ENCODE assay signal across 17 cellular contexts in the genomic region with DNA sequence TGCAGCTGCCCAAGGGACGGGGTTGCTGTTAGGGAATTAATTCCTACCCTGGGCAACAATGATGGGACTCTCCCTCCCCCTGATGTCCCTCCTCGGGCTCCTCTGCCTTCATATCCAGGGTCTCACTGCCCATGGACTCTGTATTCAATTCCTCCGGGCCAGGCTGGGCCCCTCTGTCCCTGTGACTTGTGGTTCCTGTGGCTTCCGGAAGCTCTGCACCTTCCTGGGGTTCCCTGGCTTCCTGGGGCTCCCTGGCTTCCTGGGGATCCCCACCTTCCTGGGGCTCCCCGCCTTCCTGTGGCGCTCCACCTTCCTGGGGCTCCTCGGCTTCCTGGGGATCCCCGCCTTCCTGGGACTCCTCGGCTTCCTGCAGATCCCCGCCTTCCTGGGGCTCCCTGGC. TPM values are rescaled to one million over a fixed set of nuclear protein-coding genes. Genes with fewer than 3 reads are reported as not detected.
"Had no signal": no experiment of that assay in that cellular context is flagged by ENCODE, and none has a peak within 500 bp of the region (broad histone marks: within the 10 kb centered on the region; RNA-seq: fewer than 3 reads in every experiment).

No MANE protein-coding gene starts in this region.

- H3K27ac ChIP-seq: body of pancreas, foreskin keratinocyte, neutrophil, suprapubic skin had no signal

- DNase-seq: activated CD4-positive, alpha-beta T cell treated with anti-CD3 and anti-CD28 coated beads for 4 hours; activated CD8-positive, alpha-beta memory T cell treated with anti-CD3 and anti-CD28 coated beads, Interleukin-2, amount 50 U/mL, for 4 hours; activated CD8-positive, alpha-beta T cell treated with anti-CD3 and anti-CD28 coated beads, Interleukin-2, amount 10 ng/mL, durations not matched to agents 7 days and 5 days; activated naive CD4-positive, alpha-beta T cell; amygdala; body of pancreas; cortex of kidney; effector CD4-positive, alpha-beta T cell; foreskin keratinocyte; head of caudate nucleus; naive B cell; small intestine; stimulated activated CD4-positive, alpha-beta T cell treated with anti-CD3 and anti-CD28 coated beads, Interleukin-4, amount 100 ng/mL, for 24 hours; stimulated activated naive CD4-positive, alpha-beta T cell treated with Interleukin-2 at 50 U/mL for 16 hours; trophoblast cell had no signal

- H3K36me3 ChIP-seq: neutrophil, suprapubic skin had no signal

- H3K9me3 ChIP-seq: body of pancreas, neutrophil, suprapubic skin had no signal

- H3K27me3 ChIP-seq: body of pancreas, foreskin keratinocyte, suprapubic skin had no signal

- H3K4me1 ChIP-seq: body of pancreas, foreskin keratinocyte, suprapubic skin had no signal

- H3K4me3 ChIP-seq: body of pancreas, suprapubic skin had no signal

- ATAC-seq: activated CD8-positive, alpha-beta T cell treated with anti-CD3 and anti-CD28 coated beads, Interleukin-2, amount 10 ng/mL, durations not matched to agents 7 days and 5 days; body of pancreas; foreskin keratinocyte had no signal

- FAIRE-seq: small intestine had no signal

RNA-seq across cellular contexts. Expression of a gene that starts 35.2 kb away (rescaled TPM):
- total RNA-seq: activated CD8-positive, alpha-beta T cell treated with anti-CD3 and anti-CD28 coated beads, Interleukin-2, amount 10 ng/mL, durations not matched to agents 7 days and 5 days; body of pancreas; foreskin keratinocyte had no signal
- polyA plus RNA-seq: foreskin keratinocyte had no signal
